In genomic region chr9:13278023-13278367, GRCh38 we compare ENCODE assay signal across 9 cellular contexts. TPM values are rescaled to one million over a fixed set of nuclear protein-coding genes. Genes with fewer than 3 reads are reported as not detected.
A peak's percentile ranks its signal among the peaks of the same experiment; 100 is the strongest.
DNase-seq lines count a peak whose midpoint lies in the region; ATAC-seq and TF ChIP-seq lines count a peak whose summit lies in the region.
"Had no signal": no experiment of that assay in that cellular context is flagged by ENCODE, and none has a peak within 500 bp of the region (broad histone marks: within the 10 kb centered on the region; RNA-seq: fewer than 3 reads in every experiment).

No MANE protein-coding gene starts in this region.

- peaks cover 26% of the 10 kb centered on the region for H3K79me2 ChIP-seq in fibroblast of lung (ENCODE audit: control insufficient read depth, insufficient read depth, low read length)

- peaks cover 6% of the 10 kb centered on the region for H3K9me3 Mint-ChIP-seq in osteocyte (ENCODE audit: unreplicated experiment)

- no peak for DNase-seq in AG04450 (ENCODE audit: low read depth, low spot score)
- DNase-seq in Peyer's patch, result no peak
- DNase-seq in fibroblast of lung (ENCODE audit: low read depth in 2 of 2), result peak; percentile 35 to 86
- no peak for DNase-seq in osteocyte (ENCODE audit: extremely low spot score, unreplicated experiment)
- no peak for DNase-seq in NCI-H2081 treated with DMSO at 0.1 percent for 48 hours (lab: John Stamatoyannopoulos, UW)
- DNase-seq in NOMO-1 treated with DMSO at 0.1 percent for 48 hours (lab: John Stamatoyannopoulos, UW; ENCODE audit: unreplicated experiment), result no peak
- no peak for DNase-seq in omental fat pad (ENCODE audit: low spot score)
- no peak for DNase-seq in GM20000 (ENCODE audit: low spot score)
- DNase-seq: WERI-Rb-1 had no signal

- no peak for ATAC-seq in omental fat pad (ENCODE audit: low FRiP score)

- peak overlapping the region; percentile 92 for H2AFZ ChIP-seq in fibroblast of lung (ENCODE audit: low read length)

- H4K20me1 ChIP-seq in fibroblast of lung (ENCODE audit: control insufficient read depth, extremely low read depth, insufficient read depth, low read length), result no peaks in the 10 kb centered on the region

- H3K4me1 Mint-ChIP-seq in osteocyte (ENCODE audit: unreplicated experiment), result peaks cover 42% of the 10 kb centered on the region

- peak overlapping the region; percentile 97 for H3K4me3 Mint-ChIP-seq in osteocyte (ENCODE audit: unreplicated experiment)

- CTCF ChIA-PET in AG04450 (lab: Charles Lee), result no interaction called here

- H3K4me3 ChIP-seq in AG04450 (ENCODE audit: low read depth, low read length) (peak overlapping the region; percentile 75), Peyer's patch (peak overlapping the region; percentile 29 to 64 (median 48)), fibroblast of lung (replicated peaks in 1 of 4; ENCODE audit: control extremely low read depth in 1 of 4, insufficient read depth in 1 of 4, low read depth in 3 of 4, low read length in 4 of 4) (peak overlapping the region; percentile 79 to 83 (median 82))

- H3K36me3 ChIP-seq in Peyer's patch, result no peaks in the 10 kb centered on the region
- no peaks in the 10 kb centered on the region for H3K36me3 ChIP-seq in fibroblast of lung (ENCODE audit: control insufficient read depth, insufficient read depth, low read length)
- H3K36me3 ChIP-seq: WERI-Rb-1 had no signal

- H3K9me3 ChIP-seq in AG04450 (ENCODE audit: control insufficient read depth, insufficient read depth, low read length) (no peaks in the 10 kb centered on the region), Peyer's patch (no peaks in the 10 kb centered on the region), fibroblast of lung (ENCODE audit: control insufficient read depth, insufficient read depth, low read depth, low read length) (no peaks in the 10 kb centered on the region)

- TF ChIP-seq POLR2A in Peyer's patch (IDR thresholded peaks at IDR 0.05), result no peak

- no peaks in the 10 kb centered on the region for H3K27me3 ChIP-seq in AG04450 (ENCODE audit: control insufficient read depth, insufficient read depth, low read length)
- H3K27me3 ChIP-seq in Peyer's patch, result no peaks in the 10 kb centered on the region
- no peaks in the 10 kb centered on the region for H3K27me3 ChIP-seq in fibroblast of lung (ENCODE audit: control insufficient read depth, insufficient read depth, low read length)

- no peaks in the 10 kb centered on the region for H3K27me3 Mint-ChIP-seq in osteocyte (ENCODE audit: unreplicated experiment)

- H3K9ac ChIP-seq in fibroblast of lung (ENCODE audit: insufficient read depth, low read length), result peak overlapping the region; percentile 83

- H3K4me1 ChIP-seq in Peyer's patch (peaks cover 0 to 4% (median 0%) of the 10 kb centered on the region in 4 donors), fibroblast of lung (ENCODE audit: control insufficient read depth, extremely low read depth, insufficient read depth, low read length) (peaks cover 2% of the 10 kb centered on the region)

- TF ChIP-seq CTCF in AG04450 (IDR thresholded peaks at IDR 0.05; ENCODE audit: low read depth, low read length), result no peak
- no peak for TF ChIP-seq CTCF in Peyer's patch (IDR thresholded peaks at IDR 0.05)
- TF ChIP-seq CTCF in fibroblast of lung (conservative IDR thresholded peaks at IDR 0.05 in 1 of 2, IDR thresholded peaks at IDR 0.05 in 1 of 2; ENCODE audit: low read depth in 1 of 2, low read length in 2 of 2), result no peak
- TF ChIP-seq CTCF in osteocyte (IDR thresholded peaks at IDR 0.05), result no peak
- TF ChIP-seq CTCF in omental fat pad (IDR thresholded peaks at IDR 0.05), result no peak
- TF ChIP-seq CTCF in GM20000 (IDR thresholded peaks at IDR 0.05; ENCODE audit: extremely low read depth, missing control alignments), result no peak

- H3K36me3 Mint-ChIP-seq in osteocyte (ENCODE audit: unreplicated experiment), result peaks cover 1% of the 10 kb centered on the region

- H3K27ac Mint-ChIP-seq in osteocyte (ENCODE audit: unreplicated experiment), result peak overlapping the region; percentile 92

- H3K27ac ChIP-seq in AG04450 (ENCODE audit: low read depth, low read length), result peak overlapping the region; percentile 95
- H3K27ac ChIP-seq in Peyer's patch, result peak overlapping the region in 2 of 4 donors; percentile 79 to 92
- H3K27ac ChIP-seq in fibroblast of lung (ENCODE audit: insufficient read depth, low read length), result peak overlapping the region; percentile 90
- H3K27ac ChIP-seq: WERI-Rb-1 had no signal

- peak overlapping the region; percentile 86 for H3K4me2 ChIP-seq in fibroblast of lung (ENCODE audit: extremely low read depth, insufficient read depth, low read length)

- POLR2A ChIA-PET in AG04450 (lab: Yijun Ruan, JAX), result no interaction called here

RNA-seq across cellular contexts. Expression of gene MPDZ, which starts 1.5 kb away (rescaled TPM):
- 25.5 and 31.6 TPM in 2 replicates for polyA plus RNA-seq in AG04450 (2011; rRNA removed)
- 39.1 and 47.7 TPM in 2 replicates for polyA minus RNA-seq in AG04450 (2011; rRNA and poly(A)+ RNA removed)
- 10 to 100 TPM in 2 of 4 donors, 1 to 10 TPM in 2; 4.6 to 34.7 (median 10.8) TPM for total RNA-seq in Peyer's patch
- total RNA-seq in fibroblast of lung, result 59.1 and 66.9 TPM in 2 replicates
- polyA plus RNA-seq in fibroblast of lung, result 21.7 and 28.9 TPM in 2 replicates
- polyA plus RNA-seq in fibroblast of lung (2012), result 13.6 and 16.0 TPM in 2 replicates
- polyA minus RNA-seq in fibroblast of lung (ENCODE audit: low replicate concordance), result 3.7 and 10.9 TPM in 2 replicates
- 51.9 and 56.1 TPM in 2 replicates for total RNA-seq in osteocyte
- 10 to 100 TPM; 41.6 to 90.6 (median 77.3) TPM for total RNA-seq in omental fat pad

Comparison
In these comparisons a context has a peak if more than half of its experiments do, and no peak if none do; other contexts are left out.
1. DNase-seq: peak in fibroblast of lung (2 of 2); none in AG04450 (single experiment), Peyer's patch (0 of 3), osteocyte (single experiment), NCI-H2081 treated with DMSO at 0.1 percent for 48 hours (single experiment), NOMO-1 treated with DMSO at 0.1 percent for 48 hours (single experiment), omental fat pad (single experiment) and GM20000 (single experiment).
2. Peak in every context shown above with its lines, with median percentiles within 50 percentile points of each other: H3K4me3 ChIP-seq.